11 cellular contexts compared by ENCODE assay signal in genomic region chr1:101221945-101222429, GRCh38. TPM values are rescaled to one million over a fixed set of nuclear protein-coding genes. Genes with fewer than 3 reads are reported as not detected.
DNase-seq lines count a peak whose midpoint lies in the region; ATAC-seq and TF ChIP-seq lines count a peak whose summit lies in the region.
"Had no signal": no experiment of that assay in that cellular context is flagged by ENCODE, and none has a peak within 500 bp of the region (broad histone marks: within the 10 kb centered on the region; RNA-seq: fewer than 3 reads in every experiment).

No MANE protein-coding gene starts in this region.

- no peak for TF ChIP-seq CTCF in MCF 10A (IDR thresholded peaks at IDR 0.05; ENCODE audit: unreplicated experiment)

- H3K36me3 ChIP-seq in naive thymus-derived CD4-positive, alpha-beta T cell (ENCODE audit: control insufficient read depth in 2 of 3, insufficient read depth in 3 of 3, low read length in 3 of 3), result no peaks in the 10 kb centered on the region
- H3K36me3 ChIP-seq: HAP-1 had no signal

- H3K36me3 Mint-ChIP-seq in activated T-cell treated with anti-CD3 and anti-CD28 coated beads, Interleukin-2, amount 50 U/mL, for 24 hours (ENCODE audit: low read depth), result no peaks in the 10 kb centered on the region
- H3K36me3 Mint-ChIP-seq in naive thymus-derived CD4-positive, alpha-beta T cell, result peaks cover 0 to 6% (median 0%) of the 10 kb centered on the region in 5 donors
- H3K36me3 Mint-ChIP-seq in MCF 10A (ENCODE audit: insufficient read depth, unreplicated experiment), result no peaks in the 10 kb centered on the region

- POLR2A ChIA-PET in naive thymus-derived CD4-positive, alpha-beta T cell (lab: Charles Lee), result interaction anchor here (0.6 kb wide), 1 partner anchor 43 kb away, joined by 3 read pairs; no protein-coding TSS in a partner anchor
- POLR2A ChIA-PET in MCF 10A (lab: Yijun Ruan, JAX), result no interaction called here

- peak; percentile 99 for ATAC-seq in GM21723 (IDR thresholded peaks at IDR 0.05; ENCODE audit: unreplicated experiment)
- peak; percentile 97 for ATAC-seq in HG03354 (IDR thresholded peaks at IDR 0.05; ENCODE audit: poor library complexity, severe bottlenecking, unreplicated experiment)
- no peak for ATAC-seq in naive thymus-derived CD4-positive, alpha-beta T cell

- H3K9me3 Mint-ChIP-seq in activated T-cell treated with anti-CD3 and anti-CD28 coated beads, Interleukin-2, amount 50 U/mL, for 24 hours, result no peaks in the 10 kb centered on the region
- peaks cover 0 to 3% (median 0%) of the 10 kb centered on the region in 11 donors for H3K9me3 Mint-ChIP-seq in naive thymus-derived CD4-positive, alpha-beta T cell
- no peaks in the 10 kb centered on the region for H3K9me3 Mint-ChIP-seq in MCF 10A (ENCODE audit: unreplicated experiment)

- no peak for DNase-seq in activated T-cell treated with anti-CD3 and anti-CD28 coated beads, Interleukin-2, amount 50 U/mL, for 24 hours
- DNase-seq in activated T-cell treated with anti-CD3 and anti-CD28 coated beads for 4 hours (no peak), KBM-7 (no peak), erythroblast (lab: John Stamatoyannopoulos, UW) (no peak), MCF 10A (ENCODE audit: unreplicated experiment) (no peak)
- no peak for DNase-seq in naive thymus-derived CD4-positive, alpha-beta T cell
- DNase-seq: NCI-H446 treated with DMSO at 0.1 percent for 48 hours had no signal

- BruUV-seq in MCF 10A (replicated peaks; lab: Mats Ljungman, UMichigan), result no TSS peak

- peaks cover 0 to 4% of the 10 kb centered on the region in 2 donors for H3K4me1 ChIP-seq in naive thymus-derived CD4-positive, alpha-beta T cell (ENCODE audit: control insufficient read depth in 2 of 2, insufficient read depth in 2 of 2, low read length in 2 of 2)
- H3K4me1 ChIP-seq: HAP-1 had no signal

- no peak for TF ChIP-seq POLR2A in erythroblast (IDR thresholded peaks at IDR 0.05; ENCODE audit: low read length)

- H3K9me3 ChIP-seq in naive thymus-derived CD4-positive, alpha-beta T cell (ENCODE audit: control insufficient read depth in 2 of 3, low read length in 3 of 3), result no peaks in the 10 kb centered on the region
- H3K9me3 ChIP-seq: HAP-1 had no signal

- CTCF ChIA-PET in naive thymus-derived CD4-positive, alpha-beta T cell (lab: Charles Lee), result no interaction called here
- CTCF ChIA-PET in MCF 10A (lab: Yijun Ruan, JAX), result interaction anchor here (0.7 kb wide), 1 partner anchor 14 kb away, joined by 4 read pairs; no protein-coding TSS in a partner anchor

- H3K27ac Mint-ChIP-seq in activated T-cell treated with anti-CD3 and anti-CD28 coated beads, Interleukin-2, amount 50 U/mL, for 24 hours, result peak overlapping the region; percentile 54
- peak overlapping the region in 3 of 9 donors; percentile 9 to 85 (median 25) for H3K27ac Mint-ChIP-seq in naive thymus-derived CD4-positive, alpha-beta T cell
- no peak overlapping the region for H3K27ac Mint-ChIP-seq in MCF 10A (ENCODE audit: low read depth, unreplicated experiment)

- H3K27me3 ChIP-seq in naive thymus-derived CD4-positive, alpha-beta T cell (ENCODE audit: control insufficient read depth in 2 of 2, insufficient read depth in 2 of 2, low read length in 2 of 2), result no peaks in the 10 kb centered on the region

- H3K4me3 Mint-ChIP-seq in activated T-cell treated with anti-CD3 and anti-CD28 coated beads, Interleukin-2, amount 50 U/mL, for 24 hours, result no peak overlapping the region
- H3K4me3 Mint-ChIP-seq in naive thymus-derived CD4-positive, alpha-beta T cell, result peak overlapping the region in 7 of 10 donors; percentile 15 to 77 (median 39)
- no peak overlapping the region for H3K4me3 Mint-ChIP-seq in MCF 10A (ENCODE audit: unreplicated experiment)

- peaks cover 28% of the 10 kb centered on the region for H3K4me1 Mint-ChIP-seq in activated T-cell treated with anti-CD3 and anti-CD28 coated beads, Interleukin-2, amount 50 U/mL, for 24 hours (ENCODE audit: low read depth)
- peaks cover 5 to 25% (median 15%) of the 10 kb centered on the region in 7 donors for H3K4me1 Mint-ChIP-seq in naive thymus-derived CD4-positive, alpha-beta T cell
- H3K4me1 Mint-ChIP-seq in MCF 10A (ENCODE audit: insufficient read depth, unreplicated experiment), result peaks cover 5% of the 10 kb centered on the region

- no peak overlapping the region for H3K27ac ChIP-seq in naive thymus-derived CD4-positive, alpha-beta T cell (ENCODE audit: low read depth, low read length)
- H3K27ac ChIP-seq: VCaP had no signal

- H3K27me3 Mint-ChIP-seq in activated T-cell treated with anti-CD3 and anti-CD28 coated beads, Interleukin-2, amount 50 U/mL, for 24 hours, result no peaks in the 10 kb centered on the region
- H3K27me3 Mint-ChIP-seq in naive thymus-derived CD4-positive, alpha-beta T cell, result no peaks in the 10 kb centered on the region
- H3K27me3 Mint-ChIP-seq in MCF 10A (ENCODE audit: insufficient read depth, unreplicated experiment), result no peaks in the 10 kb centered on the region

- in situ Hi-C loops in KBM-7 (cut with MboI; ENCODE audit: low pct_unique_long_range_greater_than_20kb, low sequenced_read_pairs), result no loop called here

- no peak overlapping the region for H3K4me3 ChIP-seq in naive thymus-derived CD4-positive, alpha-beta T cell (ENCODE audit: low read length)
- H3K4me3 ChIP-seq: HAP-1 had no signal

- intact Hi-C loops in naive thymus-derived CD4-positive, alpha-beta T cell (cut with micrococcal nuclease), result no loop called here
- intact Hi-C loops in MCF 10A (cut with micrococcal nuclease), result no loop called here

RNA-seq across cellular contexts. Expression of gene S1PR1, which starts 14.8 kb away (rescaled TPM):
- 100 to 1,000 TPM; 116 to 305 (median 283) TPM for total RNA-seq in naive thymus-derived CD4-positive, alpha-beta T cell
- polyA plus RNA-seq in naive thymus-derived CD4-positive, alpha-beta T cell, result 100 to 1,000 TPM; 209 to 247 TPM
- 0.52 and 0.86 TPM in 2 replicates for total RNA-seq in MCF 10A (2022)

Comparison
In these comparisons a context has a peak if more than half of its experiments do, and no peak if none do; other contexts are left out.
1. H3K4me3 Mint-ChIP-seq: peak in naive thymus-derived CD4-positive, alpha-beta T cell (7 of 10); none in activated T-cell treated with anti-CD3 and anti-CD28 coated beads, Interleukin-2, amount 50 U/mL, for 24 hours (single experiment) and MCF 10A (single experiment).
2. RNA of gene S1PR1, which starts 14.8 kb away (total RNA-seq): 116 to 305 TPM in naive thymus-derived CD4-positive, alpha-beta T cell; 0.52 to 0.86 TPM in MCF 10A; every median in the first group is over 10 times any median in the second.